Comparison of ENCODE assay signal across 2 cellular contexts in the genomic region with DNA sequence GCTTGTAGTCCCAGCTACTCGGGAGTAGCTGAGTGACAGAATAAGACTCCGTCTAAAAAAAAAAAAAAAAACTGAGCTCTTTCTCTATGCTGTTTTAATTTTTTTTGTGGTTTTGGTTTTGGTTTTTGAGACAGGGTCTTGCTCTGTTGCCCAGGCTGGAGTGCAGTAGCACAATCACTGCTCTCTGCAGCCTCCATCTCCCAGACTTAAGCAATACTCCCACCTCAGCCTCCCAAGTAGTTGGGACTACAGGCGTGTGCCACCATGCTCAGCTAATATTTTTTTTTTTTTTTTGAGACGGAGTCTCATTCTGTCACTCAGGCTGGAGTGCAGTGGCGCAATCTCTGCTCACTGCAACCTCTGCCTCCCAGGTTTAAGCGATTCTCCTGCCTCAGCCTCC. TPM values are rescaled to one million over a fixed set of nuclear protein-coding genes. Genes with fewer than 3 reads are reported as not detected.
"Had no signal": no experiment of that assay in that cellular context is flagged by ENCODE, and none has a peak within 500 bp of the region (broad histone marks: within the 10 kb centered on the region; RNA-seq: fewer than 3 reads in every experiment).

No MANE protein-coding gene starts in this region.

RNA-seq across cellular contexts. Expression of gene SMIM5, which starts 50.0 kb away (rescaled TPM):
- total RNA-seq: HT1080, IMR-90 had no signal
- polyA plus RNA-seq: IMR-90 had no signal

RNA-seq across cellular contexts. Expression of gene LLGL2, which starts 57.7 kb away (rescaled TPM):
- total RNA-seq: HT1080 had no signal
